In the genomic region with DNA sequence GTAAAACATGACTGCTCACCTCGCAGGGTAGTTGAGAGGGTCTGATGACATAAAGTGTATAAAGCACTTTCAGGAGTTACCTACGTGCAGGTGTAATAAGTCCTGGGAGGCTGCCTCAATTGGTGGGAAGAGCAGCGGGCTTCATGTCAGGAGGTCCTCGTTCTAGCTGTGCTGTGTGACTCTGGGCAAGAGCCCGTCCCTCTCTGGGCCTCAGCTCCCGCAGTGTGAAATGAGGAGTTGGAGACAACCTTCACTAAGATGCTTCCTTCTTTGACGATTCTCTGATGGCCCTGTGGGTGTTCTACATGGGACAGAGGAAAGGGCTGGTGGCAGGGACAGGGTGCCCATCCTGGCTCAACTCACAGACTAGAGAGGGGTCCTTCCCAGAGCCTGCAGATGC, we compare ENCODE assay signal across 15 cellular contexts. TPM values are rescaled to one million over a fixed set of nuclear protein-coding genes. Genes with fewer than 3 reads are reported as not detected.
A peak's percentile ranks its signal among the peaks of the same experiment; 100 is the strongest.
DNase-seq lines count a peak whose midpoint lies in the region; ATAC-seq, FAIRE-seq and TF ChIP-seq lines count a peak whose summit lies in the region.
"Had no signal": no experiment of that assay in that cellular context is flagged by ENCODE, and none has a peak within 500 bp of the region (broad histone marks: within the 10 kb centered on the region; RNA-seq: fewer than 3 reads in every experiment).

No MANE protein-coding gene starts in this region.

- no peaks in the 10 kb centered on the region for H3K9me3 ChIP-seq in A549
- no peaks in the 10 kb centered on the region for H3K9me3 ChIP-seq in WERI-Rb-1 (ENCODE audit: severe bottlenecking)
- H3K9me3 ChIP-seq in gastroesophageal sphincter: no peaks in the 10 kb centered on the region
- H3K9me3 ChIP-seq in CD4-positive, alpha-beta memory T cell (ENCODE audit: control insufficient read depth in 1 of 2, low read length in 2 of 2): no peaks in the 10 kb centered on the region
- H3K9me3 ChIP-seq: MG63 had no signal

- H3K9me3 Mint-ChIP-seq in activated CD4-positive, alpha-beta memory T cell treated with anti-CD3 and anti-CD28 coated beads, Interleukin-2, amount 10 ng/mL, durations not matched to agents 7 days and 5 days: no peaks in the 10 kb centered on the region
- no peaks in the 10 kb centered on the region for H3K9me3 Mint-ChIP-seq in CD4-positive, alpha-beta memory T cell

- H3K4me1 ChIP-seq in A549 (no peaks in the 10 kb centered on the region), gastroesophageal sphincter (peaks cover 6 to 56% (median 16%) of the 10 kb centered on the region in 3 donors), rectal smooth muscle tissue (ENCODE audit: control insufficient read depth, insufficient read depth, low read length) (peaks cover 14% of the 10 kb centered on the region)
- H3K4me1 ChIP-seq in CD4-positive, alpha-beta memory T cell (ENCODE audit: insufficient read depth, low read length): no peaks in the 10 kb centered on the region

- H3K36me3 ChIP-seq in WERI-Rb-1 (no peaks in the 10 kb centered on the region), gastroesophageal sphincter (peaks cover 0 to 1% of the 10 kb centered on the region in 2 donors), rectal smooth muscle tissue (ENCODE audit: control insufficient read depth, insufficient read depth, low read length) (no peaks in the 10 kb centered on the region)
- no peaks in the 10 kb centered on the region for H3K36me3 ChIP-seq in CD4-positive, alpha-beta memory T cell (ENCODE audit: insufficient read depth, low read length)
- H3K36me3 ChIP-seq: MG63 had no signal

- FAIRE-seq in A549 (lab: Jason Lieb, UNC): no peak
- FAIRE-seq: GM12892 had no signal

- H3K4me1 Mint-ChIP-seq in activated CD4-positive, alpha-beta memory T cell treated with anti-CD3 and anti-CD28 coated beads, Interleukin-2, amount 10 ng/mL, durations not matched to agents 7 days and 5 days: no peaks in the 10 kb centered on the region
- H3K4me1 Mint-ChIP-seq in CD4-positive, alpha-beta memory T cell: peaks cover 2 to 21% (median 12%) of the 10 kb centered on the region in 4 donors

- TF ChIP-seq POLR2A in A549 (IDR thresholded peaks at IDR 0.05; ENCODE audit: low read length) (no peak), gastroesophageal sphincter (IDR thresholded peaks at IDR 0.05) (no peak)

- H3K4me2 ChIP-seq in A549: no peak overlapping the region

- H3K4me3 ChIP-seq in A549 (no peak overlapping the region), WERI-Rb-1 (ENCODE audit: low read depth, low read length) (no peak overlapping the region), gastroesophageal sphincter (no peak overlapping the region), rectal smooth muscle tissue (ENCODE audit: low read length) (no peak overlapping the region)
- H3K4me3 ChIP-seq in CD4-positive, alpha-beta memory T cell (ENCODE audit: low read length in 2 of 2): no peak overlapping the region
- H3K4me3 ChIP-seq: MG63 had no signal

- intact Hi-C loops in CD4-positive, alpha-beta memory T cell (cut with micrococcal nuclease): no loop called here

- TF ChIP-seq RAD21 in A549 (conservative IDR thresholded peaks at IDR 0.05 in 1 of 2, IDR thresholded peaks at IDR 0.05 in 1 of 2): no peak

- H3K9ac ChIP-seq in rectal smooth muscle tissue (ENCODE audit: low read length): no peak overlapping the region

- H3K36me3 Mint-ChIP-seq in activated CD4-positive, alpha-beta memory T cell treated with anti-CD3 and anti-CD28 coated beads, Interleukin-2, amount 10 ng/mL, durations not matched to agents 7 days and 5 days (ENCODE audit: low read depth): no peaks in the 10 kb centered on the region
- peaks cover 12 to 16% of the 10 kb centered on the region in 2 donors for H3K36me3 Mint-ChIP-seq in CD4-positive, alpha-beta memory T cell

- no peak overlapping the region for H3K4me3 Mint-ChIP-seq in activated CD4-positive, alpha-beta memory T cell treated with anti-CD3 and anti-CD28 coated beads, Interleukin-2, amount 10 ng/mL, durations not matched to agents 7 days and 5 days
- H3K4me3 Mint-ChIP-seq in CD4-positive, alpha-beta memory T cell: no peak overlapping the region

- H3K27ac ChIP-seq in A549 (no peak overlapping the region), WERI-Rb-1 (peak overlapping the region; percentile 82), gastroesophageal sphincter (peak overlapping the region; percentile 66 to 86 (median 81)), rectal smooth muscle tissue (ENCODE audit: low read depth, low read length) (peak overlapping the region; percentile 82)
- H3K27ac ChIP-seq in CD4-positive, alpha-beta memory T cell (ENCODE audit: low read depth, low read length): no peak overlapping the region
- H3K27ac ChIP-seq: C4-2B had no signal

- TF ChIP-seq EP300 in A549 (IDR thresholded peaks at IDR 0.05): no peak
- no peak for TF ChIP-seq EP300 in gastroesophageal sphincter (IDR thresholded peaks at IDR 0.05)

- H3K27me3 ChIP-seq in WERI-Rb-1 (ENCODE audit: insufficient read depth, low read depth, severe bottlenecking) (no peaks in the 10 kb centered on the region), gastroesophageal sphincter (no peaks in the 10 kb centered on the region), rectal smooth muscle tissue (ENCODE audit: control insufficient read depth, insufficient read depth, low read length) (no peaks in the 10 kb centered on the region)
- H3K27me3 ChIP-seq in CD4-positive, alpha-beta memory T cell (ENCODE audit: insufficient read depth, low read length): no peaks in the 10 kb centered on the region
- H3K27me3 ChIP-seq: MG63 had no signal

- no peak overlapping the region for H3K27ac Mint-ChIP-seq in activated CD4-positive, alpha-beta memory T cell treated with anti-CD3 and anti-CD28 coated beads, Interleukin-2, amount 10 ng/mL, durations not matched to agents 7 days and 5 days
- peak overlapping the region in 3 of 7 donors; percentile 37 to 46 (median 39) for H3K27ac Mint-ChIP-seq in CD4-positive, alpha-beta memory T cell

- POLR2A ChIA-PET in A549 (lab: Yijun Ruan, JAX): no interaction called here
- POLR2A ChIA-PET in activated CD4-positive, alpha-beta memory T cell treated with anti-CD3 and anti-CD28 coated beads, Interleukin-2, amount 10 ng/mL, durations not matched to agents 7 days and 5 days (lab: Charles Lee): no interaction called here
- POLR2A ChIA-PET in CD4-positive, alpha-beta memory T cell (lab: Charles Lee; ENCODE audit: partially characterized antibody): no interaction called here

- ATAC-seq in A549 (no peak), gastroesophageal sphincter (no peak), GM18502 (IDR thresholded peaks at IDR 0.05; ENCODE audit: poor library complexity, unreplicated experiment) (no peak)

- no peak for TF ChIP-seq CTCF in A549 (IDR thresholded peaks at IDR 0.05)
- no peak for TF ChIP-seq CTCF in WERI-Rb-1 (IDR thresholded peaks at IDR 0.05; ENCODE audit: low read depth, low read length)
- TF ChIP-seq CTCF in gastroesophageal sphincter (IDR thresholded peaks at IDR 0.05): peak in 1 of 4 experiments; percentile 3

- no peaks in the 10 kb centered on the region for H3K27me3 Mint-ChIP-seq in activated CD4-positive, alpha-beta memory T cell treated with anti-CD3 and anti-CD28 coated beads, Interleukin-2, amount 10 ng/mL, durations not matched to agents 7 days and 5 days
- no peaks in the 10 kb centered on the region for H3K27me3 Mint-ChIP-seq in CD4-positive, alpha-beta memory T cell

- 76% methylated on average over 7 of the region's 7 CpGs for WGBS in A549 (ENCODE audit: missing lambda C conversion rate)
- 100% methylated on average over 2 of the region's 7 CpGs; no CpG with 5 or more reads in 1 of the 2 donors for WGBS in gastroesophageal sphincter (ENCODE audit: low coverage in 1 of 2), 2 donors

- DNase-seq in A549 (ENCODE audit: low read depth in 1 of 2, low spot score in 1 of 2) (no peak), WERI-Rb-1 (no peak), NCI-H2107 treated with DMSO at 0.1 percent for 48 hours (lab: John Stamatoyannopoulos, UW; ENCODE audit: unreplicated experiment) (no peak)
- no peak for DNase-seq in activated CD4-positive, alpha-beta memory T cell treated with anti-CD3 and anti-CD28 coated beads, Interleukin-2, amount 10 ng/mL, durations not matched to agents 7 days and 5 days
- DNase-seq in CD4-positive, alpha-beta memory T cell: no peak
- DNase-seq: COR-L47, GOT3, NCI-H146, NCI-H510A treated with DMSO at 0.1 percent for 48 hours had no signal

- CTCF ChIA-PET in A549 (lab: Yijun Ruan, JAX): interaction anchor here (0.6 to 7.6 kb wide), 29 partner anchors 8 to 337 kb away, joined by 3 to 71 read pairs (median 5); partner anchors contain the start of gene TSPAN18
- CTCF ChIA-PET in activated CD4-positive, alpha-beta memory T cell treated with anti-CD3 and anti-CD28 coated beads, Interleukin-2, amount 10 ng/mL, durations not matched to agents 7 days and 5 days (lab: Charles Lee): no interaction called here
- CTCF ChIA-PET in CD4-positive, alpha-beta memory T cell (lab: Charles Lee; ENCODE audit: partially characterized antibody): interaction anchor here (0.7 to 2.8 kb wide), 6 partner anchors 8 to 271 kb away, joined by 3 to 25 read pairs (median 4); no protein-coding TSS in a partner anchor

TF ChIP-seq in A549, 52 proteins besides CTCF, POLR2A, EP300 and RAD21:
- peak; percentile 52 for TF ChIP-seq ZFP36 (IDR thresholded peaks at IDR 0.05; ENCODE audit: borderline replicate concordance, partially characterized antibody)
- no peak for TF ChIP-seq CHD2 (IDR thresholded peaks at IDR 0.05; ENCODE audit: low read length, partially characterized antibody)

RNA-seq across cellular contexts. Expression of gene TP53I11, which starts 57.8 kb away (rescaled TPM):
- polyA plus RNA-seq in A549 (2011; rRNA removed) (11.2 and 20.7 TPM in 2 replicates), A549 (2017; fragmentation: RNase III; extraction: RNeasy Plus Mini Kit Qiagen cat#74134 plus additional on column Dnase treatment) (28.2 to 36.1 TPM (median 28.5 TPM) in 3 replicates)
- polyA plus RNA-seq in A549 (2012; cell fraction: cytosol; rRNA removed): 14.3 and 22.5 TPM in 2 replicates
- 32.6 and 40.9 TPM in 2 replicates for polyA plus RNA-seq in A549 (2012; cell fraction: nucleus; rRNA removed)
- polyA minus RNA-seq in A549 (2011; rRNA and poly(A)+ RNA removed): 23.0 and 25.7 TPM in 2 replicates
- total RNA-seq in gastroesophageal sphincter: 100 to 1,000 TPM in 1 of 4 donors, 10 to 100 TPM in 3; 19.8 to 110 (median 40.8) TPM
- under 1 TPM; 0.73 to 0.81 TPM for total RNA-seq in activated CD4-positive, alpha-beta memory T cell treated with anti-CD3 and anti-CD28 coated beads, Interleukin-2, amount 10 ng/mL, durations not matched to agents 7 days and 5 days
- total RNA-seq in CD4-positive, alpha-beta memory T cell: 1 to 10 TPM; 4.0 to 7.0 TPM
- 1 to 10 TPM; 1.1 to 6.2 TPM for polyA plus RNA-seq in CD4-positive, alpha-beta memory T cell

Comparison
In these comparisons a context has a peak if more than half of its experiments do, and no peak if none do; other contexts are left out.
1. H3K27ac ChIP-seq: peak in WERI-Rb-1 (single experiment), gastroesophageal sphincter (4 of 4) and rectal smooth muscle tissue (single experiment); none in A549 (0 of 2) and CD4-positive, alpha-beta memory T cell (single experiment).